ENCODE assay signal across 1 cellular context in genomic region chr15:41183580-41183979, GRCh38.
TF ChIP-seq lines count a peak whose summit lies in the region.

No MANE protein-coding gene starts in this region.

TF ChIP-seq in IMR-90, 13 proteins besides CTCF, POLR2A, EP300 and RAD21:
- TF ChIP-seq SMC3 (IDR thresholded peaks at IDR 0.05; ENCODE audit: low read depth, low read length) (no peak), MAFK (IDR thresholded peaks at IDR 0.05; ENCODE audit: low read depth, low read length) (no peak), NFE2L2 (IDR thresholded peaks at IDR 0.05; ENCODE audit: low read depth, low read length) (no peak), RCOR1 (IDR thresholded peaks at IDR 0.05; ENCODE audit: insufficient replicate concordance, low read length) (no peak), USF2 (IDR thresholded peaks at IDR 0.05; ENCODE audit: low read depth, low read length) (no peak), CHD1 (IDR thresholded peaks at IDR 0.05; ENCODE audit: low read depth, low read length) (no peak), RFX5 (IDR thresholded peaks at IDR 0.05; ENCODE audit: low read depth, low read length) (no peak)
TF ChIP-seq in IMR-90: peak in this region for 0.
